In the genomic region with DNA sequence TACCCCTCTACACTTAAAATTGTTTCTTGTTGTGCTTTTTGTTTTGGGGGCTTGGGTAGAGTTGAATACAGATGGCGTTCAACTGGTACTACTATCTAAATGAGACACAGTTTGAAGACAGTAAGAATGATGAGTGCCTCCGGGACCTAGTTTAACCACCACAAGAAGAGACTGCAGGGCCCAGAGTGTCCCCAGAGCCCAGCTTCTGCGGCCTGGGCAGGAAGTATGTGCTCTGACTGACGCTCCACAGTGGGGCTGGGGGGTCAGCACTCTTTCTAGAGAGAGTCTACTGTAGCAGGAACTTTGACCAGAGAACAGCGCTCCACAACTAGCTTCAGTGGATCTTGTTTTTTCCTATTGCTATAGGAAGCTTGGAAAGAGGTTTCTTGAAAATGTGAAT, we compare ENCODE assay signal across 19 cellular contexts.
DNase-seq lines count a peak whose midpoint lies in the region; ATAC-seq and TF ChIP-seq lines count a peak whose summit lies in the region.
"Had no signal": no experiment of that assay in that cellular context is flagged by ENCODE, and none has a peak within 500 bp of the region (broad histone marks: within the 10 kb centered on the region; RNA-seq: fewer than 3 reads in every experiment).

No MANE protein-coding gene starts in this region.

- no peak overlapping the region for H3K4me3 Mint-ChIP-seq in natural killer cell treated with Interleukin-12 subunit alpha and Interleukin-12 subunit beta and Interleukin-15 and Interleukin-18, amount 100 ng/mL, for 72 hours
- H3K4me3 Mint-ChIP-seq: HFFc6 had no signal

- peak; percentile 55 to 76 for ATAC-seq in natural killer cell treated with Interleukin-12 subunit alpha and Interleukin-12 subunit beta and Interleukin-15 and Interleukin-18, amount 100 ng/mL, for 72 hours
- ATAC-seq in SK-N-SH treated with all-trans-retinoic acid at 6 μM for 48 hours, result no peak
- ATAC-seq in GM18907 (IDR thresholded peaks at IDR 0.05; ENCODE audit: unreplicated experiment), result no peak
- no peak for ATAC-seq in HG02642 (IDR thresholded peaks at IDR 0.05; ENCODE audit: poor library complexity, unreplicated experiment)

- H3K36me3 Mint-ChIP-seq in natural killer cell treated with Interleukin-12 subunit alpha and Interleukin-12 subunit beta and Interleukin-15 and Interleukin-18, amount 100 ng/mL, for 72 hours, result peaks cover 9% of the 10 kb centered on the region

- 0 out of 2 replicates have a peak overlapping the region, but pooled peaks have one; percentile 17 for H3K9ac ChIP-seq in BLaER1

- intact Hi-C loops in head of caudate nucleus (cut with DNase I), result no loop called here

- H3K4me3 ChIP-seq in BLaER1 (no peak overlapping the region), NB4 (ENCODE audit: low read depth, low read length) (no peak overlapping the region)

- no peak for TF ChIP-seq CTCF in NB4 (IDR thresholded peaks at IDR 0.05; ENCODE audit: low read depth, low read length)

- H3K4me1 ChIP-seq in BLaER1, result peaks cover 55% of the 10 kb centered on the region

- H3K36me3 ChIP-seq in BLaER1, result peaks cover 44% of the 10 kb centered on the region

- no peaks in the 10 kb centered on the region for H3K27me3 ChIP-seq in BLaER1

- H3K9me3 ChIP-seq in BLaER1, result no peaks in the 10 kb centered on the region

- H3K27ac Mint-ChIP-seq in natural killer cell treated with Interleukin-12 subunit alpha and Interleukin-12 subunit beta and Interleukin-15 and Interleukin-18, amount 100 ng/mL, for 72 hours, result peak overlapping the region; percentile 28 to 56
- H3K27ac Mint-ChIP-seq: HFFc6 had no signal

- no peak for TF ChIP-seq POLR2A in NB4 (IDR thresholded peaks at IDR 0.05; ENCODE audit: extremely low read depth, insufficient read length)

- peak overlapping the region; percentile 62 for H3K27ac ChIP-seq in BLaER1

- DNase-seq in GF-D8 (lab: John Stamatoyannopoulos, UW), result peak; percentile 26
- DNase-seq in NB4 (ENCODE audit: low read depth), result peak; percentile 90
- no peak for DNase-seq in natural killer cell treated with Interleukin-12 subunit alpha and Interleukin-12 subunit beta and Interleukin-15 and Interleukin-18, amount 100 ng/mL, for 72 hours (ENCODE audit: low spot score)
- no peak for DNase-seq in head of caudate nucleus
- DNase-seq: C1 segment of cervical spinal cord, DMS79, H7, HFFc6, IMR-90, NCI-H1417 treated with DMSO at 0.1 percent for 48 hours, NCI-H187 treated with DMSO at 0.1 percent for 48 hours, NCI-H2227 treated with DMSO at 0.1 percent for 48 hours, NCI-H510A treated with DMSO at 0.1 percent for 48 hours, NCI-H774, Right ventricle myocardium superior had no signal

- peaks cover 12% of the 10 kb centered on the region; the same call in 1 of the 2 replicates for H4K20me1 ChIP-seq in BLaER1

- H3K27me3 Mint-ChIP-seq in natural killer cell treated with Interleukin-12 subunit alpha and Interleukin-12 subunit beta and Interleukin-15 and Interleukin-18, amount 100 ng/mL, for 72 hours, result no peaks in the 10 kb centered on the region

- H3K4me2 ChIP-seq in BLaER1, result peak overlapping the region; percentile 87

- no peaks in the 10 kb centered on the region for H3K9me3 Mint-ChIP-seq in natural killer cell treated with Interleukin-12 subunit alpha and Interleukin-12 subunit beta and Interleukin-15 and Interleukin-18, amount 100 ng/mL, for 72 hours
- H3K9me3 Mint-ChIP-seq: HFFc6 had no signal

- peaks cover 3 to 5% of the 10 kb centered on the region in 2 donors for H3K4me1 Mint-ChIP-seq in natural killer cell treated with Interleukin-12 subunit alpha and Interleukin-12 subunit beta and Interleukin-15 and Interleukin-18, amount 100 ng/mL, for 72 hours (ENCODE audit: low read depth in 2 of 2)

TF ChIP-seq in SK-N-SH treated with all-trans-retinoic acid at 6 μM for 48 hours, 23 proteins besides CTCF, POLR2A, EP300 and RAD21:
- TF ChIP-seq ZFP3 (CRISPR knock-in tag; IDR thresholded peaks at IDR 0.05) (no peak), PPARA (CRISPR knock-in tag; IDR thresholded peaks at IDR 0.05; ENCODE audit: borderline replicate concordance) (no peak), TCF4 (CRISPR knock-in tag; IDR thresholded peaks at IDR 0.05; ENCODE audit: borderline replicate concordance) (no peak), ZNF565 (CRISPR knock-in tag; conservative IDR thresholded peaks at IDR 0.05; ENCODE audit: low read depth) (no peak), ARNTL (CRISPR knock-in tag; IDR thresholded peaks at IDR 0.05; ENCODE audit: borderline replicate concordance, low read depth) (no peak), GLIS3 (CRISPR knock-in tag; IDR thresholded peaks at IDR 0.05) (no peak), ZFP30 (CRISPR knock-in tag; IDR thresholded peaks at IDR 0.05) (no peak), ZC3H10 (CRISPR knock-in tag; IDR thresholded peaks at IDR 0.05) (no peak), RARB (CRISPR knock-in tag; IDR thresholded peaks at IDR 0.05) (no peak), BACH2 (CRISPR knock-in tag; IDR thresholded peaks at IDR 0.05; ENCODE audit: borderline replicate concordance) (no peak)
- TF ChIP-seq, protein P1, sequence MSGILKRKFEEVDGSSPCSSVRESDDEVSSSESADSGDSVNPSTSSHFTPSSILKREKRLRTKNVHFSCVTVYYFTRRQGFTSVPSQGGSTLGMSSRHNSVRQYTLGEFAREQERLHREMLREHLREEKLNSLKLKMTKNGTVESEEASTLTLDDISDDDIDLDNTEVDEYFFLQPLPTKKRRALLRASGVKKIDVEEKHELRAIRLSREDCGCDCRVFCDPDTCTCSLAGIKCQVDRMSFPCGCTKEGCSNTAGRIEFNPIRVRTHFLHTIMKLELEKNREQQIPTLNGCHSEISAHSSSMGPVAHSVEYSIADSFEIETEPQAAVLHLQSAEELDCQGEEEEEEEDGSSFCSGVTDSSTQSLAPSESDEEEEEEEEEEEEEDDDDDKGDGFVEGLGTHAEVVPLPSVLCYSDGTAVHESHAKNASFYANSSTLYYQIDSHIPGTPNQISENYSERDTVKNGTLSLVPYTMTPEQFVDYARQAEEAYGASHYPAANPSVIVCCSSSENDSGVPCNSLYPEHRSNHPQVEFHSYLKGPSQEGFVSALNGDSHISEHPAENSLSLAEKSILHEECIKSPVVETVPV (CRISPR knock-in tag; IDR thresholded peaks at IDR 0.05), result no peak
- TF ChIP-seq, protein P2, sequence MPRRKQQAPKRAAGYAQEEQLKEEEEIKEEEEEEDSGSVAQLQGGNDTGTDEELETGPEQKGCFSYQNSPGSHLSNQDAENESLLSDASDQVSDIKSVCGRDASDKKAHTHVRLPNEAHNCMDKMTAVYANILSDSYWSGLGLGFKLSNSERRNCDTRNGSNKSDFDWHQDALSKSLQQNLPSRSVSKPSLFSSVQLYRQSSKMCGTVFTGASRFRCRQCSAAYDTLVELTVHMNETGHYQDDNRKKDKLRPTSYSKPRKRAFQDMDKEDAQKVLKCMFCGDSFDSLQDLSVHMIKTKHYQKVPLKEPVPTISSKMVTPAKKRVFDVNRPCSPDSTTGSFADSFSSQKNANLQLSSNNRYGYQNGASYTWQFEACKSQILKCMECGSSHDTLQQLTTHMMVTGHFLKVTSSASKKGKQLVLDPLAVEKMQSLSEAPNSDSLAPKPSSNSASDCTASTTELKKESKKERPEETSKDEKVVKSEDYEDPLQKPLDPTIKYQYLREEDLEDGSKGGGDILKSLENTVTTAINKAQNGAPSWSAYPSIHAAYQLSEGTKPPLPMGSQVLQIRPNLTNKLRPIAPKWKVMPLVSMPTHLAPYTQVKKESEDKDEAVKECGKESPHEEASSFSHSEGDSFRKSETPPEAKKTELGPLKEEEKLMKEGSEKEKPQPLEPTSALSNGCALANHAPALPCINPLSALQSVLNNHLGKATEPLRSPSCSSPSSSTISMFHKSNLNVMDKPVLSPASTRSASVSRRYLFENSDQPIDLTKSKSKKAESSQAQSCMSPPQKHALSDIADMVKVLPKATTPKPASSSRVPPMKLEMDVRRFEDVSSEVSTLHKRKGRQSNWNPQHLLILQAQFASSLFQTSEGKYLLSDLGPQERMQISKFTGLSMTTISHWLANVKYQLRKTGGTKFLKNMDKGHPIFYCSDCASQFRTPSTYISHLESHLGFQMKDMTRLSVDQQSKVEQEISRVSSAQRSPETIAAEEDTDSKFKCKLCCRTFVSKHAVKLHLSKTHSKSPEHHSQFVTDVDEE (CRISPR knock-in tag; IDR thresholded peaks at IDR 0.05), result no peak
TF ChIP-seq in SK-N-SH treated with all-trans-retinoic acid at 6 μM for 48 hours: peak in this region for 0.

Comparison
In these comparisons a context has a peak if more than half of its experiments do, and no peak if none do; other contexts are left out.
1. DNase-seq: peak in GF-D8 (single experiment) and NB4 (single experiment); none in natural killer cell treated with Interleukin-12 subunit alpha and Interleukin-12 subunit beta and Interleukin-15 and Interleukin-18, amount 100 ng/mL, for 72 hours (single experiment) and head of caudate nucleus (0 of 42).
2. ATAC-seq: peak in natural killer cell treated with Interleukin-12 subunit alpha and Interleukin-12 subunit beta and Interleukin-15 and Interleukin-18, amount 100 ng/mL, for 72 hours (2 of 2); none in SK-N-SH treated with all-trans-retinoic acid at 6 μM for 48 hours (single experiment), GM18907 (single experiment) and HG02642 (single experiment).